In genomic region chr16:970766-971581, GRCh38 we compare ENCODE assay signal across 1 cellular context.
TF ChIP-seq lines count a peak whose summit lies in the region.

LMF1 (minus strand) TSS chr16:970984; CDS start chr16:970980, 4 bp downstream.

TF ChIP-seq in HepG2, 621 proteins besides CTCF, POLR2A, EP300 and RAD21 (continued from another document and continues in another):
- TF ChIP-seq ZHX2 (IDR thresholded peaks at IDR 0.05; ENCODE audit: low read depth) (no peak), ZHX2 (CRISPR knock-in tag; IDR thresholded peaks at IDR 0.05; ENCODE audit: borderline replicate concordance) (no peak), PHF20 (CRISPR knock-in tag; IDR thresholded peaks at IDR 0.05) (peak; percentile 83), CEBPG (CRISPR knock-in tag; IDR thresholded peaks at IDR 0.05) (peak; percentile 68), ZFP62 (CRISPR knock-in tag; IDR thresholded peaks at IDR 0.05) (0 out of 2 replicates have a peak, but pooled peaks have one; percentile 65), ZNF326 (CRISPR knock-in tag; IDR thresholded peaks at IDR 0.05; ENCODE audit: borderline replicate concordance) (no peak), CREBL2 (CRISPR knock-in tag; IDR thresholded peaks at IDR 0.05; ENCODE audit: borderline replicate concordance) (no peak), FIP1L1 (IDR thresholded peaks at IDR 0.05; ENCODE audit: borderline replicate concordance, insufficient read depth, low read depth, low read length) (no peak), MBD4 (IDR thresholded peaks at IDR 0.05; ENCODE audit: borderline replicate concordance, low read length) (no peak), TBX2 (CRISPR knock-in tag; IDR thresholded peaks at IDR 0.05; ENCODE audit: borderline replicate concordance) (peak; percentile 81; the same call in 1 of the 2 replicates), ZBTB38 (CRISPR knock-in tag; IDR thresholded peaks at IDR 0.05) (peak; percentile 70), NAIF1 (CRISPR knock-in tag; IDR thresholded peaks at IDR 0.05; ENCODE audit: borderline replicate concordance) (no peak; the same call in 1 of the 2 replicates), FOXK1 (CRISPR knock-in tag; IDR thresholded peaks at IDR 0.05; ENCODE audit: borderline replicate concordance, low read depth) (peak; percentile 24; the same call in 1 of the 2 replicates), GFI1 (CRISPR knock-in tag; IDR thresholded peaks at IDR 0.05; ENCODE audit: borderline replicate concordance) (peak; percentile 70; the same call in 1 of the 2 replicates), ZNF775 (CRISPR knock-in tag; IDR thresholded peaks at IDR 0.05; ENCODE audit: borderline replicate concordance) (peak; percentile 23; the same call in 1 of the 2 replicates), AKAP8 (CRISPR knock-in tag; IDR thresholded peaks at IDR 0.05) (peak; percentile 85; the same call in 1 of the 2 replicates), MED13 (CRISPR knock-in tag; IDR thresholded peaks at IDR 0.05) (0 out of 2 replicates have a peak, but pooled peaks have one; percentile 41), SMC3 (IDR thresholded peaks at IDR 0.05; ENCODE audit: low read length) (no peak), HINFP (CRISPR knock-in tag; IDR thresholded peaks at IDR 0.05; ENCODE audit: low read depth) (no peak), ZNF33B (CRISPR knock-in tag; IDR thresholded peaks at IDR 0.05) (no peak), BRCA1 (CRISPR knock-in tag; IDR thresholded peaks at IDR 0.05) (0 out of 2 replicates have a peak, but pooled peaks have one; percentile 58), RXRA (CRISPR knock-in tag; IDR thresholded peaks at IDR 0.05) (peak; percentile 59), ZNF563 (CRISPR knock-in tag; IDR thresholded peaks at IDR 0.05) (no peak; the same call in none of the 2 replicates), RERE (CRISPR knock-in tag; IDR thresholded peaks at IDR 0.05; ENCODE audit: low read depth) (no peak), ZNF780A (CRISPR knock-in tag; IDR thresholded peaks at IDR 0.05) (no peak), RFXAP (CRISPR knock-in tag; IDR thresholded peaks at IDR 0.05; ENCODE audit: borderline replicate concordance) (no peak), RNF219 (CRISPR knock-in tag; IDR thresholded peaks at IDR 0.05) (no peak), MED8 (CRISPR knock-in tag; IDR thresholded peaks at IDR 0.05; ENCODE audit: insufficient replicate concordance) (peak; percentile 57), E2F2 (CRISPR knock-in tag; IDR thresholded peaks at IDR 0.05; ENCODE audit: borderline replicate concordance) (peak; percentile 56; the same call in 1 of the 2 replicates), HIVEP1 (CRISPR knock-in tag; IDR thresholded peaks at IDR 0.05) (peak; percentile 42; the same call in 1 of the 2 replicates), KDM2A (CRISPR knock-in tag; IDR thresholded peaks at IDR 0.05; ENCODE audit: borderline replicate concordance, low read depth) (peak; percentile 41; the same call in 1 of the 2 replicates), ZNF607 (CRISPR knock-in tag; IDR thresholded peaks at IDR 0.05; ENCODE audit: borderline replicate concordance) (peak; percentile 68), ZNF556 (CRISPR knock-in tag; IDR thresholded peaks at IDR 0.05; ENCODE audit: borderline replicate concordance) (peak; percentile 88; the same call in 1 of the 2 replicates), NFKBIZ (CRISPR knock-in tag; IDR thresholded peaks at IDR 0.05) (peak; percentile 67; the same call in 1 of the 2 replicates), CBX5 (CRISPR knock-in tag; IDR thresholded peaks at IDR 0.05; ENCODE audit: borderline replicate concordance) (peak; percentile 52; the same call in 1 of the 2 replicates), ZSCAN21 (CRISPR knock-in tag; IDR thresholded peaks at IDR 0.05; ENCODE audit: borderline replicate concordance) (no peak; the same call in 1 of the 2 replicates), ZNF749 (CRISPR knock-in tag; IDR thresholded peaks at IDR 0.05; ENCODE audit: borderline replicate concordance) (no peak), ZMAT3 (CRISPR knock-in tag; conservative IDR thresholded peaks at IDR 0.05) (peak; percentile 91), CENPT (CRISPR knock-in tag; IDR thresholded peaks at IDR 0.05; ENCODE audit: low read depth) (no peak), ZNF510 (CRISPR knock-in tag; IDR thresholded peaks at IDR 0.05; ENCODE audit: low read depth) (0 out of 2 replicates have a peak, but pooled peaks have one; percentile 40), DMAP1 (CRISPR knock-in tag; IDR thresholded peaks at IDR 0.05) (peak; percentile 68), ZNF230 (CRISPR knock-in tag; IDR thresholded peaks at IDR 0.05) (peak; percentile 81; the same call in 1 of the 2 replicates), MIER3 (CRISPR knock-in tag; IDR thresholded peaks at IDR 0.05; ENCODE audit: borderline replicate concordance) (no peak; the same call in 1 of the 2 replicates)
